ENCODE assay signal across 18 cellular contexts in genomic region chr21:34537838-34538237, GRCh38. TPM values are rescaled to one million over a fixed set of nuclear protein-coding genes. Genes with fewer than 3 reads are reported as not detected.
DNase-seq lines count a peak whose midpoint lies in the region; ATAC-seq and TF ChIP-seq lines count a peak whose summit lies in the region.
"Had no signal": no experiment of that assay in that cellular context is flagged by ENCODE, and none has a peak within 500 bp of the region (broad histone marks: within the 10 kb centered on the region; RNA-seq: fewer than 3 reads in every experiment).

No MANE protein-coding gene starts in this region.

- H3K36me3 Mint-ChIP-seq in activated naive CD8-positive, alpha-beta T cell treated with anti-CD3 and anti-CD28 coated beads, Interleukin-2, amount 50 U/mL, for 24 hours (ENCODE audit: low read depth) = peaks cover 5% of the 10 kb centered on the region
- H3K36me3 Mint-ChIP-seq in activated naive CD8-positive, alpha-beta T cell treated with anti-CD3 and anti-CD28 coated beads for 36 hours = peaks cover 11% of the 10 kb centered on the region

- H3K27ac Mint-ChIP-seq in activated naive CD8-positive, alpha-beta T cell treated with anti-CD3 and anti-CD28 coated beads, Interleukin-2, amount 50 U/mL, for 24 hours = peak overlapping the region; percentile 68
- no peak overlapping the region for H3K27ac Mint-ChIP-seq in activated naive CD8-positive, alpha-beta T cell treated with anti-CD3 and anti-CD28 coated beads for 36 hours
- H3K27ac Mint-ChIP-seq: CD4-positive, alpha-beta T cell; GM23338 had no signal

- no peak overlapping the region for H3K4me2 ChIP-seq in smooth muscle cell
- H3K4me2 ChIP-seq: GM23338 had no signal

- H3K79me2 ChIP-seq in smooth muscle cell (ENCODE audit: low read depth) = no peaks in the 10 kb centered on the region

- H3K9ac ChIP-seq in smooth muscle cell (ENCODE audit: low read depth) = peak overlapping the region; percentile 53

- no peak for ATAC-seq in activated naive CD8-positive, alpha-beta T cell treated with anti-CD3 and anti-CD28 coated beads, Interleukin-2, amount 50 U/mL, for 24 hours
- no peak for ATAC-seq in SK-N-SH treated with all-trans-retinoic acid at 6 μM for 48 hours
- ATAC-seq: GM23338, Panc1, Right ventricle myocardium inferior had no signal

- no peaks in the 10 kb centered on the region for H3K36me3 ChIP-seq in smooth muscle cell (ENCODE audit: low read depth)

- no peaks in the 10 kb centered on the region for H3K27me3 ChIP-seq in smooth muscle cell (ENCODE audit: low read depth)

- no peak overlapping the region for H3K4me3 Mint-ChIP-seq in activated naive CD8-positive, alpha-beta T cell treated with anti-CD3 and anti-CD28 coated beads, Interleukin-2, amount 50 U/mL, for 24 hours
- H3K4me3 Mint-ChIP-seq in activated naive CD8-positive, alpha-beta T cell treated with anti-CD3 and anti-CD28 coated beads for 36 hours = no peak overlapping the region
- H3K4me3 Mint-ChIP-seq: CD4-positive, alpha-beta T cell; GM23338 had no signal

- DNase-seq in activated naive CD8-positive, alpha-beta T cell treated with anti-CD3 and anti-CD28 coated beads, Interleukin-2, amount 50 U/mL, for 24 hours = no peak
- no peak for DNase-seq in activated naive CD8-positive, alpha-beta T cell treated with anti-CD3 and anti-CD28 coated beads for 36 hours
- peak; percentile 35 for DNase-seq in kidney glomerular epithelial cell (lab: John Stamatoyannopoulos, UW)
- DNase-seq in smooth muscle cell (lab: John Stamatoyannopoulos, UW; ENCODE audit: unreplicated experiment) = no peak
- DNase-seq in NCI-H1105 (lab: John Stamatoyannopoulos, UW) = no peak
- DNase-seq in HEK293T (ENCODE audit: extremely low spot score) = no peak
- DNase-seq in activated gamma-delta T cell treated with Interleukin-2 at 50 U/mL for 16 hours = no peak
- DNase-seq: Calu3; CD4-positive, alpha-beta T cell; KG1; NCI-H1105 treated with DMSO at 0.1 percent for 48 hours; NCI-H187 treated with DMSO at 0.1 percent for 48 hours; NCI-H2171 had no signal

- no peaks in the 10 kb centered on the region for H4K20me1 ChIP-seq in smooth muscle cell (ENCODE audit: low read depth)

- H2AFZ ChIP-seq in smooth muscle cell (ENCODE audit: low read depth) = no peak overlapping the region
- H2AFZ ChIP-seq: GM23338 had no signal

- H3K27me3 Mint-ChIP-seq in activated naive CD8-positive, alpha-beta T cell treated with anti-CD3 and anti-CD28 coated beads, Interleukin-2, amount 50 U/mL, for 24 hours = no peaks in the 10 kb centered on the region
- no peaks in the 10 kb centered on the region for H3K27me3 Mint-ChIP-seq in activated naive CD8-positive, alpha-beta T cell treated with anti-CD3 and anti-CD28 coated beads for 36 hours
- H3K27me3 Mint-ChIP-seq: CD4-positive, alpha-beta T cell had no signal

- CTCF ChIA-PET in HEK293T (lab: Yijun Ruan, JAX) = no interaction called here

- H3K9me3 Mint-ChIP-seq in activated naive CD8-positive, alpha-beta T cell treated with anti-CD3 and anti-CD28 coated beads, Interleukin-2, amount 50 U/mL, for 24 hours = no peaks in the 10 kb centered on the region
- H3K9me3 Mint-ChIP-seq in activated naive CD8-positive, alpha-beta T cell treated with anti-CD3 and anti-CD28 coated beads for 36 hours = no peaks in the 10 kb centered on the region
- H3K9me3 Mint-ChIP-seq: CD4-positive, alpha-beta T cell; GM23338 had no signal

- H3F3A ChIP-seq in smooth muscle cell (ENCODE audit: low read depth) = peaks cover 3% of the 10 kb centered on the region

- POLR2A ChIA-PET in HEK293T (lab: Yijun Ruan, JAX) = interaction anchor here (1.5 kb wide), 1 partner anchor 11 kb away, joined by 4 read pairs; no protein-coding TSS in a partner anchor

- peaks cover 40% of the 10 kb centered on the region for H3K4me1 Mint-ChIP-seq in activated naive CD8-positive, alpha-beta T cell treated with anti-CD3 and anti-CD28 coated beads, Interleukin-2, amount 50 U/mL, for 24 hours
- H3K4me1 Mint-ChIP-seq in activated naive CD8-positive, alpha-beta T cell treated with anti-CD3 and anti-CD28 coated beads for 36 hours = peaks cover 11% of the 10 kb centered on the region

- no peak for TF ChIP-seq CTCF in smooth muscle cell (IDR thresholded peaks at IDR 0.05; ENCODE audit: borderline replicate concordance, insufficient read depth, poor library complexity, severe bottlenecking)

- H3K4me3 ChIP-seq in smooth muscle cell = no peak overlapping the region
- H3K4me3 ChIP-seq: GM23338 had no signal

- 48% methylated on average over 3 of the region's 3 CpGs for WGBS in smooth muscle cell (ENCODE audit: low lambda C conversion rate)

- peak overlapping the region; percentile 85 for H3K27ac ChIP-seq in smooth muscle cell (ENCODE audit: low read depth)

- H3K4me1 ChIP-seq in smooth muscle cell (ENCODE audit: low read depth) = peaks cover 19% of the 10 kb centered on the region

- no peaks in the 10 kb centered on the region for H3K9me3 ChIP-seq in smooth muscle cell (replicated peaks; ENCODE audit: low read depth)

TF ChIP-seq in SK-N-SH treated with all-trans-retinoic acid at 6 μM for 48 hours, 23 proteins besides CTCF, POLR2A, EP300 and RAD21:
- TF ChIP-seq ISL1 (CRISPR knock-in tag; IDR thresholded peaks at IDR 0.05) = peak; percentile 38
- TF ChIP-seq ZFP3 (CRISPR knock-in tag; IDR thresholded peaks at IDR 0.05) = no peak
- no peak for TF ChIP-seq ZNF565 (CRISPR knock-in tag; conservative IDR thresholded peaks at IDR 0.05; ENCODE audit: low read depth)
- TF ChIP-seq CSRNP3 (CRISPR knock-in tag; IDR thresholded peaks at IDR 0.05) = no peak
- no peak for TF ChIP-seq GLIS3 (CRISPR knock-in tag; IDR thresholded peaks at IDR 0.05)
- TF ChIP-seq SNAI2 (CRISPR knock-in tag; IDR thresholded peaks at IDR 0.05) = no peak
- no peak for TF ChIP-seq ESRRG (CRISPR knock-in tag; IDR thresholded peaks at IDR 0.05)

TF ChIP-seq in HEK293T, 16 proteins besides CTCF, POLR2A, EP300 and RAD21:
- no peak for TF ChIP-seq FOXM1 (IDR thresholded peaks at IDR 0.05; ENCODE audit: borderline replicate concordance)
- no peak for TF ChIP-seq FOXK2 (IDR thresholded peaks at IDR 0.05)
- no peak for TF ChIP-seq SP1 (IDR thresholded peaks at IDR 0.05)
- TF ChIP-seq SUZ12 (IDR thresholded peaks at IDR 0.05) = no peak
- no peak for TF ChIP-seq ZNF384 (IDR thresholded peaks at IDR 0.05)
- no peak for TF ChIP-seq HDGF (IDR thresholded peaks at IDR 0.05; ENCODE audit: borderline replicate concordance)
TF ChIP-seq in HEK293T: peak in this region for 0.

RNA-seq across cellular contexts. Expression of gene KCNE1, which starts 25.8 kb away (rescaled TPM):
- total RNA-seq in activated naive CD8-positive, alpha-beta T cell treated with anti-CD3 and anti-CD28 coated beads for 36 hours = under 1 TPM in 1 of 2 experiments, not detected in 1; 0.14 TPM
- 1.3 TPM in 1 of 2 replicates, not detected in the other for total RNA-seq in smooth muscle cell
- 0.16 and 1.2 TPM in 2 replicates for polyA plus RNA-seq in smooth muscle cell
- total RNA-seq: CD4-positive, alpha-beta T cell; NCI-H460 had no signal
- polyA plus RNA-seq: GM23338 had no signal
